8 cellular contexts compared by ENCODE assay signal in genomic region chr10:101566333-101567164, GRCh38. TPM values are rescaled to one million over a fixed set of nuclear protein-coding genes. Genes with fewer than 3 reads are reported as not detected.
A peak's percentile ranks its signal among the peaks of the same experiment; 100 is the strongest.
DNase-seq lines count a peak whose midpoint lies in the region.

No MANE protein-coding gene starts in this region.

- peak; percentile 27 for DNase-seq in stimulated activated CD4-positive, alpha-beta T cell treated with anti-CD3 and anti-CD28 coated beads, Interleukin-1b, Interleukin-23, amount 100 ng/mL, for 48 hours
- no peak for DNase-seq in stimulated activated CD4-positive, alpha-beta T cell treated with anti-CD3 and anti-CD28 coated beads, Interleukin-12 subunit alpha, Interleukin-12 subunit beta, amount 100 ng/mL, for 4 hours
- peak; percentile 85 for DNase-seq in SK-N-DZ (ENCODE audit: low spot score)
- peak; percentile 70 for DNase-seq in iPS-NIHi7 (ENCODE audit: extremely low spot score)
- DNase-seq in SIG-M5 treated with dmso at 0.1 percent for 504 hours (lab: John Stamatoyannopoulos, UW; ENCODE audit: unreplicated experiment): no peak
- no peak for DNase-seq in NCI-H2196 (lab: John Stamatoyannopoulos, UW; ENCODE audit: unreplicated experiment)
- no peak for DNase-seq in DMS153 treated with DMSO at 0.1 percent for 48 hours (lab: John Stamatoyannopoulos, UW; ENCODE audit: unreplicated experiment)
- DNase-seq in NOMO-1 treated with DMSO at 0.1 percent for 48 hours (lab: John Stamatoyannopoulos, UW; ENCODE audit: unreplicated experiment): no peak

RNA-seq across cellular contexts. Expression of gene POLL, which starts 21.5 kb away (rescaled TPM):
- 13.1 and 19.5 TPM in 2 replicates for polyA plus RNA-seq in SK-N-DZ (2014; cell fraction: cytosol; rRNA removed)
- polyA plus RNA-seq in SK-N-DZ (2014; cell fraction: nucleus; rRNA removed): 32.9 and 44.4 TPM in 2 replicates

RNA-seq across cellular contexts. Expression of gene DPCD, which starts 21.6 kb away (rescaled TPM):
- 59.7 and 66.7 TPM in 2 replicates for polyA plus RNA-seq in SK-N-DZ (2014; cell fraction: cytosol; rRNA removed)
- 31.6 and 34.6 TPM in 2 replicates for polyA plus RNA-seq in SK-N-DZ (2014; cell fraction: nucleus; rRNA removed)

Comparison
In these comparisons a context has a peak if more than half of its experiments do, and no peak if none do; other contexts are left out.
1. DNase-seq: peak in stimulated activated CD4-positive, alpha-beta T cell treated with anti-CD3 and anti-CD28 coated beads, Interleukin-1b, Interleukin-23, amount 100 ng/mL, for 48 hours (single experiment), SK-N-DZ (single experiment) and iPS-NIHi7 (single experiment); none in stimulated activated CD4-positive, alpha-beta T cell treated with anti-CD3 and anti-CD28 coated beads, Interleukin-12 subunit alpha, Interleukin-12 subunit beta, amount 100 ng/mL, for 4 hours (single experiment), SIG-M5 treated with dmso at 0.1 percent for 504 hours (single experiment), NCI-H2196 (single experiment), DMS153 treated with DMSO at 0.1 percent for 48 hours (single experiment) and NOMO-1 treated with DMSO at 0.1 percent for 48 hours (single experiment).